ENCODE assay signal across 8 cellular contexts in genomic region chr2:200455958-200456421, GRCh38. TPM values are rescaled to one million over a fixed set of nuclear protein-coding genes. Genes with fewer than 3 reads are reported as not detected.
A peak's percentile ranks its signal among the peaks of the same experiment; 100 is the strongest.
DNase-seq lines count a peak whose midpoint lies in the region; ATAC-seq and TF ChIP-seq lines count a peak whose summit lies in the region.

No MANE protein-coding gene starts in this region.

- peaks cover 13% of the 10 kb centered on the region for H3K4me1 ChIP-seq in lower lobe of right lung
- 0 out of 2 replicates have a peak, but pooled peaks cover 7% of the 10 kb centered on the region for H3K4me1 ChIP-seq in PC-9 (replicated peaks; ENCODE audit: insufficient read depth)

- H4K20me1 ChIP-seq in PC-9 (ENCODE audit: insufficient read depth) = no peaks in the 10 kb centered on the region

- H3K27ac ChIP-seq in lower lobe of right lung = no peak overlapping the region
- no peak overlapping the region for H3K27ac ChIP-seq in PC-9

- no peak overlapping the region for H3K4me3 ChIP-seq in lower lobe of right lung
- no peak overlapping the region for H3K4me3 ChIP-seq in PC-9

- no peak overlapping the region for H2AFZ ChIP-seq in PC-9

- H3K9me3 ChIP-seq in lower lobe of right lung = no peaks in the 10 kb centered on the region
- no peaks in the 10 kb centered on the region for H3K9me3 ChIP-seq in PC-9 (ENCODE audit: insufficient read depth, low read depth)

- H3K27me3 ChIP-seq in lower lobe of right lung (ENCODE audit: low read depth) (no peaks in the 10 kb centered on the region), PC-9 (ENCODE audit: insufficient read depth, low read depth) (no peaks in the 10 kb centered on the region)

- no peaks in the 10 kb centered on the region for H3K79me2 ChIP-seq in PC-9 (ENCODE audit: low read depth)

- peak overlapping the region; percentile 9 for H3K4me3 Mint-ChIP-seq in T-helper 2 cell treated with Interferon-gamma antibody and Interleukin-4, amounts not matched to agents 5 μg/mL and 100 μg/mL, for 36 hours

- H3K9me3 Mint-ChIP-seq in T-helper 2 cell treated with Interferon-gamma antibody and Interleukin-4, amounts not matched to agents 5 μg/mL and 100 μg/mL, for 36 hours = no peaks in the 10 kb centered on the region

- ATAC-seq in GM18858 (IDR thresholded peaks at IDR 0.05; ENCODE audit: unreplicated experiment) = peak; percentile 50
- peak; percentile 52 for ATAC-seq in HG02642 (IDR thresholded peaks at IDR 0.05; ENCODE audit: poor library complexity, unreplicated experiment)
- peak; percentile 30 to 32 for ATAC-seq in lower lobe of right lung

- no peak for TF ChIP-seq CTCF in lower lobe of right lung (IDR thresholded peaks at IDR 0.05)
- TF ChIP-seq CTCF in PC-9 (conservative IDR thresholded peaks at IDR 0.05) = no peak
- TF ChIP-seq CTCF in GM10266 (IDR thresholded peaks at IDR 0.05; ENCODE audit: control insufficient read depth, insufficient read depth, low read depth, missing control alignments) = no peak

- peak; percentile 49 for DNase-seq in T-helper 2 cell treated with Interferon-gamma antibody and Interleukin-4, amounts not matched to agents 5 μg/mL and 100 μg/mL, for 36 hours (ENCODE audit: low spot score)
- no peak for DNase-seq in lower lobe of right lung
- DNase-seq in PC-9 = no peak
- DNase-seq in GM10266 (ENCODE audit: extremely low spot score) = no peak
- DNase-seq in NK-92 treated with Interleukin-12 subunit alpha and Interleukin-12 subunit beta, amount 100 ng/mL, for 24 hours (lab: John Stamatoyannopoulos, UW) = no peak
- no peak for DNase-seq in NCI-H146 treated with DMSO at 0.1 percent for 48 hours (lab: John Stamatoyannopoulos, UW; ENCODE audit: unreplicated experiment)

- intact Hi-C loops in lower lobe of right lung (cut with DNase I) = no loop called here
- intact Hi-C loops in PC-9 (cut with micrococcal nuclease; ENCODE audit: unreplicated experiment) = no loop called here

- POLR2A ChIA-PET in PC-9 (lab: Charles Lee; ENCODE audit: unreplicated experiment) = no interaction called here

- H3F3A ChIP-seq in PC-9 (ENCODE audit: insufficient read depth, low read depth) = no peaks in the 10 kb centered on the region; the same call in 1 of the 2 replicates

- peak overlapping the region; percentile 50 for H3K27ac Mint-ChIP-seq in T-helper 2 cell treated with Interferon-gamma antibody and Interleukin-4, amounts not matched to agents 5 μg/mL and 100 μg/mL, for 36 hours

- H3K4me2 ChIP-seq in PC-9 = no peak overlapping the region

- no TSS peak for BruUV-seq in PC-9 (replicated peaks; lab: Mats Ljungman, UMichigan)

- H3K36me3 Mint-ChIP-seq in T-helper 2 cell treated with Interferon-gamma antibody and Interleukin-4, amounts not matched to agents 5 μg/mL and 100 μg/mL, for 36 hours (ENCODE audit: low read depth) = peaks cover 7% of the 10 kb centered on the region

- peaks cover 17% of the 10 kb centered on the region for H3K4me1 Mint-ChIP-seq in T-helper 2 cell treated with Interferon-gamma antibody and Interleukin-4, amounts not matched to agents 5 μg/mL and 100 μg/mL, for 36 hours (ENCODE audit: low read depth)

- CTCF ChIA-PET in PC-9 (lab: Charles Lee) = no interaction called here

- no peaks in the 10 kb centered on the region for H3K9me2 ChIP-seq in PC-9 (ENCODE audit: insufficient read depth)

- no peaks in the 10 kb centered on the region for H3K27me3 Mint-ChIP-seq in T-helper 2 cell treated with Interferon-gamma antibody and Interleukin-4, amounts not matched to agents 5 μg/mL and 100 μg/mL, for 36 hours (ENCODE audit: low read depth)

- H3K36me3 ChIP-seq in lower lobe of right lung (peaks cover 8% of the 10 kb centered on the region), PC-9 (ENCODE audit: low read depth) (peaks cover 25% of the 10 kb centered on the region; the same call in 1 of the 2 replicates)

RNA-seq across cellular contexts. Expression of gene KCTD18, which starts 53.9 kb away (rescaled TPM):
- total RNA-seq in lower lobe of right lung (14.3 TPM), PC-9 (2021) (19.6 and 24.0 TPM in 2 replicates)
